11 cellular contexts compared by ENCODE assay signal in genomic region chr10:124627851-124628675, GRCh38.
A peak's percentile ranks its signal among the peaks of the same experiment; 100 is the strongest.
DNase-seq lines count a peak whose midpoint lies in the region; ATAC-seq and TF ChIP-seq lines count a peak whose summit lies in the region.
"Had no signal": no experiment of that assay in that cellular context is flagged by ENCODE, and none has a peak within 500 bp of the region (broad histone marks: within the 10 kb centered on the region; RNA-seq: fewer than 3 reads in every experiment).

No MANE protein-coding gene starts in this region.

- no peaks in the 10 kb centered on the region for H3K9me3 Mint-ChIP-seq in T-helper 1 cell treated with Interleukin-12 subunit alpha and Interleukin-12 subunit beta and Interleukin-4 antibody, amounts not matched to agents 30 μg/mL and 1 μg/mL, for 36 hours
- H3K9me3 Mint-ChIP-seq: stimulated activated naive CD8-positive, alpha-beta T cell treated with anti-CD3 and anti-CD28 coated beads, Interleukin-15, Interleukin-2, amounts not matched to agents 100 ng/mL and 50 ng/mL, for 24 hours had no signal

- H3K4me3 Mint-ChIP-seq in T-helper 1 cell treated with Interleukin-12 subunit alpha and Interleukin-12 subunit beta and Interleukin-4 antibody, amounts not matched to agents 30 μg/mL and 1 μg/mL, for 36 hours, result no peak overlapping the region
- H3K4me3 Mint-ChIP-seq: stimulated activated naive CD8-positive, alpha-beta T cell treated with anti-CD3 and anti-CD28 coated beads, Interleukin-15, Interleukin-2, amounts not matched to agents 100 ng/mL and 50 ng/mL, for 24 hours had no signal

- in situ Hi-C loops in brain microvascular endothelial cell (cut with HindIII; ENCODE audit: low pct_ligation_motif_present, low sequenced_read_pairs), result no loop called here

- ATAC-seq in left colon, result peak; percentile 3

- H3K27me3 Mint-ChIP-seq in T-helper 1 cell treated with Interleukin-12 subunit alpha and Interleukin-12 subunit beta and Interleukin-4 antibody, amounts not matched to agents 30 μg/mL and 1 μg/mL, for 36 hours (ENCODE audit: low read depth), result peaks cover 10% of the 10 kb centered on the region

- H3K36me3 ChIP-seq in brain microvascular endothelial cell (replicated peaks), result no peaks in the 10 kb centered on the region

- intact Hi-C loops in left colon (cut with DNase I, micrococcal nuclease), result no loop called here

- peak overlapping the region; percentile 34 for H3K27ac Mint-ChIP-seq in T-helper 1 cell treated with Interleukin-12 subunit alpha and Interleukin-12 subunit beta and Interleukin-4 antibody, amounts not matched to agents 30 μg/mL and 1 μg/mL, for 36 hours
- H3K27ac Mint-ChIP-seq: stimulated activated naive CD8-positive, alpha-beta T cell treated with anti-CD3 and anti-CD28 coated beads, Interleukin-15, Interleukin-2, amounts not matched to agents 100 ng/mL and 50 ng/mL, for 24 hours had no signal

- peaks cover 9% of the 10 kb centered on the region for H3K36me3 Mint-ChIP-seq in T-helper 1 cell treated with Interleukin-12 subunit alpha and Interleukin-12 subunit beta and Interleukin-4 antibody, amounts not matched to agents 30 μg/mL and 1 μg/mL, for 36 hours (ENCODE audit: low read depth)

- H3K27me3 ChIP-seq in brain microvascular endothelial cell (replicated peaks), result no peaks in the 10 kb centered on the region

- no peak overlapping the region for H3K4me3 ChIP-seq in brain microvascular endothelial cell (ENCODE audit: low read depth, low read length)

- no peak for TF ChIP-seq CTCF in brain microvascular endothelial cell (IDR thresholded peaks at IDR 0.05; ENCODE audit: low read depth, low read length, missing control alignments)

- DNase-seq in T-helper 1 cell (no peak), left colon (no peak), NCI-H1436 (lab: John Stamatoyannopoulos, UW) (no peak), LoVo (ENCODE audit: low spot score) (no peak), brain microvascular endothelial cell (no peak)
- DNase-seq: NCI-H2029 treated with DMSO at 0.1 percent for 48 hours had no signal

- peaks cover 18% of the 10 kb centered on the region for H3K4me1 Mint-ChIP-seq in T-helper 1 cell treated with Interleukin-12 subunit alpha and Interleukin-12 subunit beta and Interleukin-4 antibody, amounts not matched to agents 30 μg/mL and 1 μg/mL, for 36 hours (ENCODE audit: low read depth)

- peak overlapping the region; percentile 41 for H3K27ac ChIP-seq in angular gyrus (ENCODE audit: low read depth, low read length)
- peak overlapping the region; percentile 85 for H3K27ac ChIP-seq in temporal lobe (ENCODE audit: low read depth, low read length)
- no peak overlapping the region for H3K27ac ChIP-seq in brain microvascular endothelial cell
- H3K27ac ChIP-seq: 22Rv1 had no signal
